ENCODE assay signal across 13 cellular contexts in genomic region chr18:25724997-25725396, GRCh38.
A peak's percentile ranks its signal among the peaks of the same experiment; 100 is the strongest.
DNase-seq lines count a peak whose midpoint lies in the region; ATAC-seq and TF ChIP-seq lines count a peak whose summit lies in the region.
"Had no signal": no experiment of that assay in that cellular context is flagged by ENCODE, and none has a peak within 500 bp of the region (broad histone marks: within the 10 kb centered on the region; RNA-seq: fewer than 3 reads in every experiment).

No MANE protein-coding gene starts in this region.

- H3K27ac Mint-ChIP-seq in CD8-positive, alpha-beta memory T cell, result peak overlapping the region in 4 of 8 donors; percentile 43 to 92 (median 72)
- peak overlapping the region in 1 of 2 donors; percentile 44 for H3K27ac Mint-ChIP-seq in effector memory CD8-positive, alpha-beta T cell
- H3K27ac Mint-ChIP-seq in natural killer cell treated with Interleukin-12 subunit alpha and Interleukin-12 subunit beta and Interleukin-15 and Interleukin-18, amount 100 ng/mL, for 72 hours, result peak overlapping the region; percentile 82 to 99
- H3K27ac Mint-ChIP-seq in stimulated activated naive B cell treated with anti-CD40 and anti-IgM and Interleukin-4, amounts not matched to agents 10 μg/mL and 1 μg/mL and 100 μg/mL, for 72 hours, result no peak overlapping the region
- H3K27ac Mint-ChIP-seq: IgD-negative memory B cell had no signal

- CTCF ChIA-PET in CD8-positive, alpha-beta memory T cell (lab: Charles Lee), result no interaction called here

- POLR2A ChIA-PET in CD8-positive, alpha-beta memory T cell (lab: Charles Lee), result no interaction called here

- peaks cover 0 to 3% (median 0%) of the 10 kb centered on the region in 3 donors for H3K4me1 Mint-ChIP-seq in CD8-positive, alpha-beta memory T cell
- H3K4me1 Mint-ChIP-seq in effector memory CD8-positive, alpha-beta T cell (ENCODE audit: low read depth in 2 of 2), result peaks cover 0 to 11% of the 10 kb centered on the region in 2 donors
- H3K4me1 Mint-ChIP-seq in natural killer cell treated with Interleukin-12 subunit alpha and Interleukin-12 subunit beta and Interleukin-15 and Interleukin-18, amount 100 ng/mL, for 72 hours (ENCODE audit: low read depth in 2 of 2), result peaks cover 16 to 66% of the 10 kb centered on the region in 2 donors
- H3K4me1 Mint-ChIP-seq in stimulated activated naive B cell treated with anti-CD40 and anti-IgM and Interleukin-4, amounts not matched to agents 10 μg/mL and 1 μg/mL and 100 μg/mL, for 72 hours, result no peaks in the 10 kb centered on the region
- H3K4me1 Mint-ChIP-seq: IgD-negative memory B cell had no signal

- H3K27me3 ChIP-seq in CD8-positive, alpha-beta memory T cell (ENCODE audit: insufficient read depth, low read length, poor library complexity, severe bottlenecking), result no peaks in the 10 kb centered on the region
- H3K27me3 ChIP-seq: BE2C had no signal

- no peaks in the 10 kb centered on the region for H3K36me3 ChIP-seq in CD8-positive, alpha-beta memory T cell (ENCODE audit: insufficient read depth, low read length)
- H3K36me3 ChIP-seq in mucosa of descending colon (ENCODE audit: low read depth), result no peaks in the 10 kb centered on the region
- H3K36me3 ChIP-seq: BE2C had no signal

- no peaks in the 10 kb centered on the region for H3K4me1 ChIP-seq in CD8-positive, alpha-beta memory T cell (ENCODE audit: insufficient read depth, low read length)
- no peaks in the 10 kb centered on the region for H3K4me1 ChIP-seq in mucosa of descending colon (ENCODE audit: low read depth)
- H3K4me1 ChIP-seq: A549, BE2C had no signal

- ATAC-seq in effector memory CD8-positive, alpha-beta T cell (replicated peaks), result peak; percentile 69
- ATAC-seq in natural killer cell treated with Interleukin-12 subunit alpha and Interleukin-12 subunit beta and Interleukin-15 and Interleukin-18, amount 100 ng/mL, for 72 hours, result peak; percentile 25 to 66
- ATAC-seq in mucosa of descending colon, result no peak
- no peak for ATAC-seq in stimulated activated naive B cell treated with anti-CD40 and anti-IgM and Interleukin-4, amounts not matched to agents 10 μg/mL and 1 μg/mL and 100 μg/mL, for 72 hours (replicated peaks)
- ATAC-seq: A549, HCT116 had no signal

- intact Hi-C loops in mucosa of descending colon (cut with DNase I, micrococcal nuclease), result no loop called here

- H3K36me3 Mint-ChIP-seq in CD8-positive, alpha-beta memory T cell, result no peaks in the 10 kb centered on the region
- H3K36me3 Mint-ChIP-seq in effector memory CD8-positive, alpha-beta T cell (ENCODE audit: insufficient read depth), result no peaks in the 10 kb centered on the region
- no peaks in the 10 kb centered on the region for H3K36me3 Mint-ChIP-seq in natural killer cell treated with Interleukin-12 subunit alpha and Interleukin-12 subunit beta and Interleukin-15 and Interleukin-18, amount 100 ng/mL, for 72 hours
- peaks cover 0 to 2% of the 10 kb centered on the region in 2 donors for H3K36me3 Mint-ChIP-seq in stimulated activated naive B cell treated with anti-CD40 and anti-IgM and Interleukin-4, amounts not matched to agents 10 μg/mL and 1 μg/mL and 100 μg/mL, for 72 hours

- no peak overlapping the region for H3K27ac ChIP-seq in CD8-positive, alpha-beta memory T cell (ENCODE audit: low read depth, low read length)
- H3K27ac ChIP-seq: A549, GM23248 had no signal

- H3K4me3 ChIP-seq in CD8-positive, alpha-beta memory T cell (ENCODE audit: low read length), result no peak overlapping the region
- H3K4me3 ChIP-seq in mucosa of descending colon, result no peak overlapping the region
- H3K4me3 ChIP-seq: A549, GM23248 had no signal

- no peaks in the 10 kb centered on the region for H3K9me3 ChIP-seq in CD8-positive, alpha-beta memory T cell (ENCODE audit: low read length)
- H3K9me3 ChIP-seq in mucosa of descending colon, result no peaks in the 10 kb centered on the region
- H3K9me3 ChIP-seq: A549, BE2C had no signal

- DNase-seq in CD8-positive, alpha-beta memory T cell, result peak in 1 of 5 donors; percentile 9
- DNase-seq in M059J (ENCODE audit: low read depth) (peak; percentile 63), globus pallidus (ENCODE audit: low spot score) (no peak), mucosa of descending colon (no peak)
- no peak for DNase-seq in effector memory CD8-positive, alpha-beta T cell
- DNase-seq in natural killer cell treated with Interleukin-12 subunit alpha and Interleukin-12 subunit beta and Interleukin-15 and Interleukin-18, amount 100 ng/mL, for 72 hours (ENCODE audit: low spot score), result no peak
- no peak for DNase-seq in stimulated activated naive B cell treated with anti-CD40 and anti-IgM and Interleukin-4, amounts not matched to agents 10 μg/mL and 1 μg/mL and 100 μg/mL, for 72 hours
- DNase-seq: BE2C, DMS79, GM23248 had no signal

- peaks cover 0 to 9% (median 2%) of the 10 kb centered on the region in 5 donors for H3K9me3 Mint-ChIP-seq in CD8-positive, alpha-beta memory T cell
- peaks cover 2 to 21% of the 10 kb centered on the region in 2 donors for H3K9me3 Mint-ChIP-seq in effector memory CD8-positive, alpha-beta T cell
- peaks cover 11% of the 10 kb centered on the region for H3K9me3 Mint-ChIP-seq in natural killer cell treated with Interleukin-12 subunit alpha and Interleukin-12 subunit beta and Interleukin-15 and Interleukin-18, amount 100 ng/mL, for 72 hours
- peaks cover 10 to 11% of the 10 kb centered on the region in 2 donors for H3K9me3 Mint-ChIP-seq in stimulated activated naive B cell treated with anti-CD40 and anti-IgM and Interleukin-4, amounts not matched to agents 10 μg/mL and 1 μg/mL and 100 μg/mL, for 72 hours

- peak overlapping the region in 5 of 7 donors; percentile 8 to 52 (median 26) for H3K4me3 Mint-ChIP-seq in CD8-positive, alpha-beta memory T cell
- H3K4me3 Mint-ChIP-seq in effector memory CD8-positive, alpha-beta T cell, result peak overlapping the region in 1 of 2 donors; percentile 51
- peak overlapping the region; percentile 43 for H3K4me3 Mint-ChIP-seq in natural killer cell treated with Interleukin-12 subunit alpha and Interleukin-12 subunit beta and Interleukin-15 and Interleukin-18, amount 100 ng/mL, for 72 hours
- no peak overlapping the region for H3K4me3 Mint-ChIP-seq in stimulated activated naive B cell treated with anti-CD40 and anti-IgM and Interleukin-4, amounts not matched to agents 10 μg/mL and 1 μg/mL and 100 μg/mL, for 72 hours
- H3K4me3 Mint-ChIP-seq: IgD-negative memory B cell had no signal

- no peak for TF ChIP-seq CTCF in mucosa of descending colon (IDR thresholded peaks at IDR 0.05)

- H3K27me3 Mint-ChIP-seq in CD8-positive, alpha-beta memory T cell, result peaks cover 3 to 5% of the 10 kb centered on the region in 2 donors
- peaks cover 0 to 5% of the 10 kb centered on the region in 2 donors for H3K27me3 Mint-ChIP-seq in effector memory CD8-positive, alpha-beta T cell
- no peaks in the 10 kb centered on the region for H3K27me3 Mint-ChIP-seq in natural killer cell treated with Interleukin-12 subunit alpha and Interleukin-12 subunit beta and Interleukin-15 and Interleukin-18, amount 100 ng/mL, for 72 hours
- H3K27me3 Mint-ChIP-seq in stimulated activated naive B cell treated with anti-CD40 and anti-IgM and Interleukin-4, amounts not matched to agents 10 μg/mL and 1 μg/mL and 100 μg/mL, for 72 hours, result peaks cover 7 to 17% of the 10 kb centered on the region in 2 donors

Comparison
In these comparisons a context has a peak if more than half of its experiments do, and no peak if none do; other contexts are left out.
1. H3K4me3 Mint-ChIP-seq: peak in CD8-positive, alpha-beta memory T cell (5 of 7) and natural killer cell treated with Interleukin-12 subunit alpha and Interleukin-12 subunit beta and Interleukin-15 and Interleukin-18, amount 100 ng/mL, for 72 hours (single experiment); none in stimulated activated naive B cell treated with anti-CD40 and anti-IgM and Interleukin-4, amounts not matched to agents 10 μg/mL and 1 μg/mL and 100 μg/mL, for 72 hours (0 of 2).
2. ATAC-seq: peak in effector memory CD8-positive, alpha-beta T cell (single experiment) and natural killer cell treated with Interleukin-12 subunit alpha and Interleukin-12 subunit beta and Interleukin-15 and Interleukin-18, amount 100 ng/mL, for 72 hours (2 of 2); none in mucosa of descending colon (single experiment) and stimulated activated naive B cell treated with anti-CD40 and anti-IgM and Interleukin-4, amounts not matched to agents 10 μg/mL and 1 μg/mL and 100 μg/mL, for 72 hours (0 of 2).